9 cellular contexts compared by ENCODE assay signal in the genomic region with DNA sequence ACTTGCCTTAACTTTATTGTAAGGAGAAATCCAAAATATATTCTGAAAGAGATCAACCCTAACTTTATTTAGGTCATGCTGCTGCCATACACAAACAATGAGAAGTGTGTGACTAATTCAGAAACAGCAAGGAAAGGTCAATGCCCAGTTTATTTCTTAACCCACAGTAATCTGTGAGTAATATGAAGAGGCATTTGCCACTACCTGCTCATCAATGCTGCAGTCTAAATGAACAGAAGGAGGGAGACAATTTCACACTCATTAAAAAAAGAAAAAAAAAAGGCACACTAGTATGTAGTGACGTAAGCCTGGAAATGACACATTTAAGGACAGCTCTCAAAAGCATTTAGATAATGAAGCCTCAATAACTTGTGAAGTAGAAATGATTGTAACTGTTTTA.
DNase-seq lines count a peak whose midpoint lies in the region; ATAC-seq, FAIRE-seq and TF ChIP-seq lines count a peak whose summit lies in the region.
"Had no signal": no experiment of that assay in that cellular context is flagged by ENCODE, and none has a peak within 500 bp of the region (broad histone marks: within the 10 kb centered on the region; RNA-seq: fewer than 3 reads in every experiment).

No MANE protein-coding gene starts in this region.

- peak overlapping the region; percentile 66 for H3K4me2 ChIP-seq in keratinocyte (ENCODE audit: control insufficient read depth, extremely low read depth, insufficient read depth, low read depth, low read length)

- peaks cover 18% of the 10 kb centered on the region for H3K4me1 ChIP-seq in keratinocyte (ENCODE audit: control insufficient read depth, extremely low read depth, insufficient read depth, low read length)

- H3K27me3 ChIP-seq in BJ (ENCODE audit: control insufficient read depth, insufficient read depth, low read length) (no peaks in the 10 kb centered on the region), keratinocyte (ENCODE audit: control insufficient read depth, extremely low read depth, insufficient read depth, low read length) (no peaks in the 10 kb centered on the region)

- no peaks in the 10 kb centered on the region for H3K79me2 ChIP-seq in keratinocyte (ENCODE audit: control insufficient read depth, insufficient read depth, low read length)

- peak; percentile 52 for DNase-seq in BJ (ENCODE audit: low read depth)
- DNase-seq in SW480 (ENCODE audit: low spot score): peak; percentile 78
- peak; percentile 73 for DNase-seq in keratinocyte (ENCODE audit: low read depth, low spot score)
- no peak for DNase-seq in COLO668 (lab: John Stamatoyannopoulos, UW; ENCODE audit: unreplicated experiment)
- DNase-seq in DMS153 (lab: John Stamatoyannopoulos, UW): no peak
- no peak for DNase-seq in NCI-H510A treated with DMSO at 0.1 percent for 48 hours (lab: John Stamatoyannopoulos, UW)
- no peak for DNase-seq in NCI-H748 (lab: John Stamatoyannopoulos, UW; ENCODE audit: unreplicated experiment)
- DNase-seq: left cardiac atrium had no signal

- H3K36me3 ChIP-seq in BJ (ENCODE audit: control insufficient read depth, insufficient read depth, low read length) (no peaks in the 10 kb centered on the region; the same call in 1 of the 2 replicates), keratinocyte (ENCODE audit: control insufficient read depth in 2 of 2, extremely low read depth in 1 of 2, insufficient read depth in 2 of 2, low read length in 2 of 2) (no peaks in the 10 kb centered on the region)

- TF ChIP-seq CTCF in BJ (IDR thresholded peaks at IDR 0.05; ENCODE audit: insufficient read depth, low read depth, low read length) (no peak), keratinocyte (optimal IDR thresholded peaks at IDR 0.05 in 1 of 3, IDR thresholded peaks at IDR 0.05 in 1 of 3, conservative IDR thresholded peaks at IDR 0.05 in 1 of 3; ENCODE audit: extremely low read depth in 1 of 3, insufficient read depth in 2 of 3, low read length in 3 of 3) (no peak)

- no peak overlapping the region for H2AFZ ChIP-seq in keratinocyte (ENCODE audit: control insufficient read depth, low read length)

- POLR2A ChIA-PET in BJ (lab: Charles Lee): no interaction called here

- CTCF ChIA-PET in BJ (lab: Yijun Ruan, JAX): no interaction called here

- no peak overlapping the region for H3K27ac ChIP-seq in keratinocyte (ENCODE audit: control insufficient read depth, insufficient read depth, low read length)

- no peaks in the 10 kb centered on the region for H4K20me1 ChIP-seq in keratinocyte (ENCODE audit: control insufficient read depth, extremely low read depth, insufficient read depth, low read length)

- dilution Hi-C loops in keratinocyte (cut with MboI; ENCODE audit: extremely low pct_ligation_motif_present, low sequenced_read_pairs): no loop called here

- no peak overlapping the region for H3K4me3 ChIP-seq in BJ (ENCODE audit: low read depth, low read length)
- no peak overlapping the region for H3K4me3 ChIP-seq in keratinocyte (ENCODE audit: control insufficient read depth in 2 of 3, extremely low read depth in 1 of 3, insufficient read depth in 2 of 3, low read depth in 1 of 3, low read length in 3 of 3)

- ATAC-seq in GM19463 (IDR thresholded peaks at IDR 0.05; ENCODE audit: unreplicated experiment): peak; percentile 39
- ATAC-seq: left cardiac atrium had no signal

- H3K9me1 ChIP-seq in keratinocyte (ENCODE audit: control insufficient read depth, extremely low read depth, insufficient read depth, low read length): no peaks in the 10 kb centered on the region

- H3K9me3 ChIP-seq in keratinocyte (ENCODE audit: control insufficient read depth, low read depth, low read length): no peaks in the 10 kb centered on the region

- FAIRE-seq in keratinocyte (lab: Jason Lieb, UNC): peak; percentile 60

- no peak overlapping the region for H3K9ac ChIP-seq in keratinocyte (ENCODE audit: control insufficient read depth, extremely low read depth, insufficient read depth, low read length)

Comparison
In these comparisons a context has a peak if more than half of its experiments do, and no peak if none do; other contexts are left out.
1. DNase-seq: peak in BJ (single experiment), SW480 (single experiment) and keratinocyte (single experiment); none in COLO668 (single experiment), DMS153 (single experiment), NCI-H510A treated with DMSO at 0.1 percent for 48 hours (single experiment) and NCI-H748 (single experiment).